Comparison of ENCODE assay signal across 23 cellular contexts in the genomic region with DNA sequence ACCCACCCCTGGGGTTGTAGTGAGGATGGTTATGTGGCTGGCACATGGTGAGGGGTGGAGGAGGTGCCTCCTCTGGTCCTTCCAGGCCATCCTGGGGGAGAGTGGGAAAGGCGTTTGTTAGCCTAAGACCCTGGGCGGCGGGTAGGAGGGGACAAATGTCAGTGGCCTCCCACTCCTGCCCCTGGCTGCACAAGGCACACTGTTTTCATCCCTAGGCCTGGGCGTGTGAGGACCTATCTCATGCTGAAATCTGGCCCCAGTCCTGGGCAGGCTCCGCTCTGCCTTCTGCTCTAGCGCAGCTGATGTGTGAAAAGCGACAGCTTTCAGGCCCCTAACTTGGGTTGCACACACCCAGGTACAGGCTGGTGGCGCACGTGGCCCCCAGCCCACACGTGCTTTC.
"Had no signal": no experiment of that assay in that cellular context is flagged by ENCODE, and none has a peak within 500 bp of the region (broad histone marks: within the 10 kb centered on the region; RNA-seq: fewer than 3 reads in every experiment).

No MANE protein-coding gene starts in this region.

- H3K27ac ChIP-seq: body of pancreas, neural progenitor cell, prostate gland, right atrium auricular region had no signal

- H3K27me3 ChIP-seq: body of pancreas, esophagus squamous epithelium, neural progenitor cell, right atrium auricular region, tibial nerve had no signal

- H3K36me3 ChIP-seq: esophagus squamous epithelium, neural progenitor cell, prostate gland, right atrium auricular region, tibial nerve had no signal

- H3K9me3 ChIP-seq: body of pancreas, esophagus squamous epithelium, mucosa of descending colon, prostate gland, right atrium auricular region, tibial nerve had no signal

- DNase-seq: activated CD4-positive, alpha-beta memory T cell treated with anti-CD3 and anti-CD28 coated beads, Interleukin-2, amount 10 ng/mL, durations not matched to agents 7 days and 5 days; activated CD4-positive, alpha-beta T cell treated with anti-CD3 and anti-CD28 coated beads for 36 hours; activated CD8-positive, alpha-beta memory T cell treated with anti-CD3 and anti-CD28 coated beads, Interleukin-2, amount 10 ng/mL, durations not matched to agents 7 days and 5 days; activated naive CD4-positive, alpha-beta T cell; body of pancreas; central memory CD4-positive, alpha-beta T cell; effector memory CD4-positive, alpha-beta T cell; esophagus squamous epithelium; left cardiac atrium; mesenchymal stem cell; mucosa of descending colon; naive B cell; stimulated activated CD4-positive, alpha-beta T cell treated with anti-CD3 and anti-CD28 coated beads, Interleukin-12 subunit alpha, Interleukin-12 subunit beta, amount 100 ng/mL, for 4 hours; stimulated activated CD4-positive, alpha-beta T cell treated with anti-CD3 and anti-CD28 coated beads, Interleukin-1b, Interleukin-23, amount 100 ng/mL, for 48 hours; stimulated activated CD8-positive, alpha-beta memory T cell treated with anti-CD3 and anti-CD28 coated beads, Interleukin-4, amount 100 ng/mL, for 48 hours; stimulated activated naive CD4-positive, alpha-beta T cell treated with Interleukin-2 at 50 U/mL for 16 hours; T-helper 2 cell had no signal

- H3K9ac ChIP-seq: neural progenitor cell had no signal

- H3K4me3 ChIP-seq: body of pancreas, esophagus squamous epithelium, mucosa of descending colon, neural progenitor cell, prostate gland, right atrium auricular region, tibial nerve had no signal

- ATAC-seq: activated CD4-positive, alpha-beta T cell treated with anti-CD3 and anti-CD28 coated beads for 36 hours; activated CD8-positive, alpha-beta memory T cell treated with anti-CD3 and anti-CD28 coated beads, Interleukin-2, amount 10 ng/mL, durations not matched to agents 7 days and 5 days; activated T-helper 17 cell treated with anti-CD3 and anti-CD28 coated beads, Interleukin-2, amount 50 U/mL, for 72 hours; body of pancreas; left cardiac atrium; mucosa of descending colon; WTC11 had no signal

- H3K4me1 ChIP-seq: body of pancreas, prostate gland, right atrium auricular region had no signal
